8 cellular contexts compared by ENCODE assay signal in the genomic region with DNA sequence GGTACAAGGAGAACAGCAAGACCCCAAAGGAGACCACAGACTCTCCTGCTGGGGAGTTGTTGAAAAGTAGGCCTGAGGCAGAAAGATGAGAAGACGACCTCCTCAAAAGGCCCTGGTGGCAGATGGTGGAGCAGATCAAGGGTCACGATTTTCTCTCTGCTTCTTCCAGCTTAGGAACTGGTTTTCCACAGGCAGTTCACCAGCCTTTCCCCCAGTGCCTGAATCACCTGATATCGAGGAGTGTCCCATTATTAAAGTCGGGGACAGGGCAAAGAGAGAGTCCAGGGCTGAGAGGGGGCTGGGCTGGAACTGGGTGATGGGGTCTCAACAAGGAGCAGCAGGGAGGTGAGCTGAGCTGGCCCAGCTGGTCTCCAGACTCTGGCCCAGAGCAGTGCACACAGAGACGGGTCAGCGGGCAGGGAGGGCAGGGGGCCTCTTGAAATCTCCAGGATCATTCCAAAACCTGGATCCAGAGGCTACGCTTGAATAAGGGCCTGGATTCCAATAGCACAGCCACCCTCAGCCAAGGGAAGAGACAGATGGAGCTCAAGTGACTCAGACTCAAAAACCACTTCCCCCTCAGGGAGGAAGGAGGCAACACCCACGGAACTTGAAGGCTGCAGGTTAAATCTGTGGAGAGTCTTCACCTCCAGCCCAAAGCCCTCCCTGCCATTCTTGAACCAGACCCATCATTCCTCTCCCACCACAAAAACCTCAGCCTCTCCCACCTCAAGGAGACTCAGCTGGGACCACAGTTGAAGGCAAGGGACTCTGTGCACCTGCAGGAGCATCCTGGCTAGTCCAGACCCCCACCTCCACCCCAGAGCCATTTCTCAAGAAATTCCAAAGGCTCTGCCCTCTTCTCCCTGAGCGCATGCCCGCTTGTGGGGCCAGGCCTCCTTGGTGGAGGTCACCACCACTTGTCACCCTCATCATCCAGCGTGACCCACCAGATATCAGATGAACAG. TPM values are rescaled to one million over a fixed set of nuclear protein-coding genes. Genes with fewer than 3 reads are reported as not detected.
DNase-seq lines count a peak whose midpoint lies in the region; ATAC-seq, FAIRE-seq and TF ChIP-seq lines count a peak whose summit lies in the region.

A gene with protein sequence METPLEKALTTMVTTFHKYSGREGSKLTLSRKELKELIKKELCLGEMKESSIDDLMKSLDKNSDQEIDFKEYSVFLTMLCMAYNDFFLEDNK (minus strand): TSS at position 541 of the 968 bp plus-strand sequence. CDS start 743 bp downstream, outside the sequence.

- no peak for FAIRE-seq in bronchial epithelial cell (lab: Jason Lieb, UNC)

- H3K4me3 ChIP-seq in bronchial epithelial cell (ENCODE audit: low read depth, low read length): no peak within 1 kb of the TSS
- no peak within 1 kb of the TSS for H3K4me3 ChIP-seq in sigmoid colon

- peaks cover 0 to 46% (median 44%) of the 10 kb centered on the region in 4 donors for H3K4me1 ChIP-seq in sigmoid colon

- TF ChIP-seq CTCF in bronchial epithelial cell (IDR thresholded peaks at IDR 0.05; ENCODE audit: insufficient read depth, low read length, severe bottlenecking) (no peak), sigmoid colon (IDR thresholded peaks at IDR 0.05) (no peak)

- ATAC-seq in HG03139 (IDR thresholded peaks at IDR 0.05; ENCODE audit: unreplicated experiment) (no peak), HG02588 (IDR thresholded peaks at IDR 0.05; ENCODE audit: unreplicated experiment) (no peak)

- intact Hi-C loops in sigmoid colon (cut with DNase I): no loop called here

- peak; percentile 73 for DNase-seq in HT-29 (ENCODE audit: low spot score)
- DNase-seq in T-helper 2 cell: peak in 4 of 5 experiments; percentile 27 to 89 (median 46)
- peak; percentile 71 for DNase-seq in bronchial epithelial cell (ENCODE audit: low read depth)
- DNase-seq in sigmoid colon: peak; percentile 68
- no peak for DNase-seq in mesenteric fat pad (ENCODE audit: low spot score)
- no peak for DNase-seq in HuH-7 (ENCODE audit: low spot score)

- H3K9me3 ChIP-seq in sigmoid colon: no peaks in the 10 kb centered on the region

- H3K36me3 ChIP-seq in bronchial epithelial cell (ENCODE audit: control insufficient read depth, insufficient read depth, low read length) (no peaks in the 10 kb centered on the region), sigmoid colon (no peaks in the 10 kb centered on the region)

- peak within 1 kb of the TSS; percentile 53 to 90 (median 89) for H3K27ac ChIP-seq in sigmoid colon

- H3K27me3 ChIP-seq in bronchial epithelial cell (ENCODE audit: control insufficient read depth, insufficient read depth, low read length): no peaks in the 10 kb centered on the region
- H3K27me3 ChIP-seq in sigmoid colon: no peaks in the 10 kb centered on the region

- no peak for TF ChIP-seq POLR2A in sigmoid colon (IDR thresholded peaks at IDR 0.05)

- WGBS in sigmoid colon, 2 donors: 75 to 82% methylated on average over 11 of the region's 11 CpGs

- TF ChIP-seq EP300 in sigmoid colon (IDR thresholded peaks at IDR 0.05): no peak

RNA-seq across cellular contexts. Expression of the gene that starts here (rescaled TPM):
- total RNA-seq in HT-29 (2014; rRNA removed; shearing (Covaris generic)): 4.0 and 9.8 TPM in 2 replicates
- total RNA-seq in bronchial epithelial cell (not detected in 2 replicates), sigmoid colon (not detected), mesenteric fat pad (not detected)
- not detected for polyA plus RNA-seq in sigmoid colon

Comparison
In these comparisons a context has a peak if more than half of its experiments do, and no peak if none do; other contexts are left out.
1. Peak in DNase-seq in bronchial epithelial cell; RNA of the gene not detected or under 1 TPM.
2. Peak in DNase-seq and H3K27ac ChIP-seq in sigmoid colon; RNA of the gene not detected or under 1 TPM.
3. DNase-seq: peak in HT-29 (single experiment) and T-helper 2 cell (4 of 5); none in mesenteric fat pad (single experiment) and HuH-7 (single experiment).